ENCODE assay signal across 18 cellular contexts in genomic region chrX:129749069-129749468, GRCh38. TPM values are rescaled to one million over a fixed set of nuclear protein-coding genes. Genes with fewer than 3 reads are reported as not detected.
"Had no signal": no experiment of that assay in that cellular context is flagged by ENCODE, and none has a peak within 500 bp of the region (broad histone marks: within the 10 kb centered on the region; RNA-seq: fewer than 3 reads in every experiment).

No MANE protein-coding gene starts in this region.

- H3K4me2 ChIP-seq: neural progenitor cell, SK-N-SH had no signal

- ATAC-seq: esophagus mucosa; stimulated activated memory B cell treated with anti-CD40 and anti-IgM and Interleukin-4, amounts not matched to agents 10 μg/mL and 1 μg/mL and 100 μg/mL, for 72 hours had no signal

- H3K4me1 ChIP-seq: gastroesophageal sphincter, neural progenitor cell, parathyroid adenoma had no signal

- H3K9ac ChIP-seq: neural progenitor cell, parathyroid adenoma, SK-N-SH had no signal

- H3K27me3 Mint-ChIP-seq: stimulated activated memory B cell treated with anti-CD40 and anti-IgM and Interleukin-4, amounts not matched to agents 10 μg/mL and 1 μg/mL and 100 μg/mL, for 72 hours; type B pancreatic cell had no signal

- H2AFZ ChIP-seq: neural progenitor cell, parathyroid adenoma had no signal

- H3K9me3 Mint-ChIP-seq: neural progenitor cell; stimulated activated memory B cell treated with anti-CD40 and anti-IgM and Interleukin-4, amounts not matched to agents 10 μg/mL and 1 μg/mL and 100 μg/mL, for 72 hours; type B pancreatic cell had no signal

- H3K4me3 Mint-ChIP-seq: neural progenitor cell; stimulated activated memory B cell treated with anti-CD40 and anti-IgM and Interleukin-4, amounts not matched to agents 10 μg/mL and 1 μg/mL and 100 μg/mL, for 72 hours; type B pancreatic cell had no signal

- DNase-seq: activated CD4-positive, alpha-beta T cell treated with anti-CD3 and anti-CD28 coated beads, Interleukin-2, amount 50 U/mL, for 1 hour; activated CD4-positive, CD25-positive, alpha-beta regulatory T cell; activated naive CD4-positive, alpha-beta T cell treated with anti-CD3 and anti-CD28 coated beads, Interleukin-2, amount 50 U/mL, for 16 hours; activated T-cell treated with anti-CD3 and anti-CD28 coated beads for 4 hours; amniotic stem cell; dorsolateral prefrontal cortex; SK-N-SH had no signal

- H3K4me3 ChIP-seq: dorsolateral prefrontal cortex, gastroesophageal sphincter, neural progenitor cell had no signal

- H3K36me3 ChIP-seq: gastroesophageal sphincter, neural progenitor cell had no signal

- FAIRE-seq: endometrium, keratinocyte, TTC549 had no signal

- H3K27me3 ChIP-seq: gastroesophageal sphincter, neural progenitor cell had no signal

- H3K9me3 ChIP-seq: gastroesophageal sphincter, SK-N-SH had no signal

- H3K27ac Mint-ChIP-seq: neural progenitor cell; stimulated activated memory B cell treated with anti-CD40 and anti-IgM and Interleukin-4, amounts not matched to agents 10 μg/mL and 1 μg/mL and 100 μg/mL, for 72 hours; type B pancreatic cell had no signal

- H3K79me2 ChIP-seq: parathyroid adenoma had no signal

- H3K36me3 Mint-ChIP-seq: neural progenitor cell; stimulated activated memory B cell treated with anti-CD40 and anti-IgM and Interleukin-4, amounts not matched to agents 10 μg/mL and 1 μg/mL and 100 μg/mL, for 72 hours; type B pancreatic cell had no signal

- H3K27ac ChIP-seq: dorsolateral prefrontal cortex, neural progenitor cell, parathyroid adenoma had no signal

RNA-seq across cellular contexts. Expression of gene XPNPEP2, which starts 10.3 kb away (rescaled TPM):
- total RNA-seq: chondrocyte, renal cortical epithelial cell had no signal
- polyA plus RNA-seq: keratinocyte had no signal

RNA-seq across cellular contexts. Expression of gene SASH3, which starts 30.7 kb away (rescaled TPM):
- total RNA-seq: chondrocyte, renal cortical epithelial cell had no signal
- polyA plus RNA-seq: SK-N-SH had no signal
